In the genomic region with DNA sequence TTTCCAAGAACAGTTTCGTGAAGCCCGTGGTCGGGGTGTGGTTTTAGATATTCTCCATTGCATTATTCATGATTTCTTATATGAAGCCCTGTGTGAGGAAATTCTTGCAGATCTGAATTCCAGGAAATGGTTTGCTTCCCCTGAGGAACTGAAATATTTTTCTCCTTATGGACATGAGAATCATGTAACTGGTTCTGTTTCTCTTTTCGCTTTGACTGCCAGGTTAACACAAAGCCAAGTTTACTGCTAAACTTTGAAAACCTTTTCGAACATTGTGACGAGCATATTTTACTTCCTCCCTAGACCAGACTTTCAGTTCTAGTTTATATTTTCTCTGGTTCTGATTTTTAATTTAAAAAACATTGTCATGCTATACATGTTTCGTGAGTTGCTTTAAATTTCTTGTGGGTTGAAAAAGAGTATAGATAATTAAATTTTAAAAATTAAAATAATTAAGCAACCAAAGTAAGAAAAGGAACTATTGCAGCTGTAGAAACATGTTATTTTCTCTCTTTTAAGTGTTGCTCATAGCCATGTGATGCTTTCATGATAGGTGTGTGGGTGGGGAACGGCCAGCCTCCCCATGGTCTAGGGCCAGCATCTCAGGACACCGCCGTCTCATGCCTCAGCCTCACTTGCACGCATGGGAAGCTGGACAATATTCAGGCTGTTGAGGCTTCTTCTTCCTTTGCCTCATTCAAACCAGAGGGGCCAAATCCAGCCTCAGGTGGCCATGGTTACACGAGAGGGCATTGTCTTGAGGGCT, we compare ENCODE assay signal across 14 cellular contexts.
DNase-seq lines count a peak whose midpoint lies in the region; ATAC-seq and TF ChIP-seq lines count a peak whose summit lies in the region.
"Had no signal": no experiment of that assay in that cellular context is flagged by ENCODE, and none has a peak within 500 bp of the region (broad histone marks: within the 10 kb centered on the region; RNA-seq: fewer than 3 reads in every experiment).

No MANE protein-coding gene starts in this region.

- ATAC-seq in GM19438 (IDR thresholded peaks at IDR 0.05; ENCODE audit: low read depth, unreplicated experiment): peak; percentile 75
- ATAC-seq in HG03103 (IDR thresholded peaks at IDR 0.05; ENCODE audit: low read depth, unreplicated experiment): peak; percentile 83

- POLR2A ChIA-PET in CD8-positive, alpha-beta memory T cell (lab: Charles Lee): no interaction called here

- peaks cover 9% of the 10 kb centered on the region for H3K4me1 Mint-ChIP-seq in mesothelial cell of epicardium
- H3K4me1 Mint-ChIP-seq in CD8-positive, alpha-beta memory T cell: no peaks in the 10 kb centered on the region

- H3K4me1 ChIP-seq in BLaER1: peaks cover 60% of the 10 kb centered on the region
- peaks cover 5% of the 10 kb centered on the region for H3K4me1 ChIP-seq in mammary epithelial cell (ENCODE audit: insufficient read depth, low read length)
- H3K4me1 ChIP-seq in CD8-positive, alpha-beta memory T cell (ENCODE audit: insufficient read depth, low read length): no peaks in the 10 kb centered on the region
- H3K4me1 ChIP-seq: suprapubic skin had no signal

- intact Hi-C loops in mammary epithelial cell (cut with micrococcal nuclease): loop anchor here (5.0 kb wide), 1 partner anchor 118 kb away; no protein-coding TSS in a partner anchor

- 0 out of 2 replicates have a peak, but pooled peaks cover 10% of the 10 kb centered on the region for H3K9me3 ChIP-seq in BLaER1
- no peaks in the 10 kb centered on the region for H3K9me3 ChIP-seq in mammary epithelial cell (replicated peaks; ENCODE audit: insufficient read depth, low read length)
- no peaks in the 10 kb centered on the region for H3K9me3 ChIP-seq in CD8-positive, alpha-beta memory T cell (ENCODE audit: low read length)
- H3K9me3 ChIP-seq: suprapubic skin had no signal

- H3K36me3 Mint-ChIP-seq in mesothelial cell of epicardium: no peaks in the 10 kb centered on the region
- no peaks in the 10 kb centered on the region for H3K36me3 Mint-ChIP-seq in CD8-positive, alpha-beta memory T cell

- H3K27me3 Mint-ChIP-seq in mesothelial cell of epicardium (ENCODE audit: low read depth): no peaks in the 10 kb centered on the region
- H3K27me3 Mint-ChIP-seq in CD8-positive, alpha-beta memory T cell: peaks cover 6 to 7% of the 10 kb centered on the region in 2 donors

- H3K27ac Mint-ChIP-seq in mesothelial cell of epicardium: no peak overlapping the region
- H3K27ac Mint-ChIP-seq in CD8-positive, alpha-beta memory T cell: no peak overlapping the region
- H3K27ac Mint-ChIP-seq: H9 had no signal

- TF ChIP-seq CTCF in mammary epithelial cell (conservative IDR thresholded peaks at IDR 0.05 in 1 of 2, IDR thresholded peaks at IDR 0.05 in 1 of 2; ENCODE audit: extremely low read depth in 1 of 2, insufficient read depth in 1 of 2, low read depth in 1 of 2, low read length in 2 of 2): no peak
- no peak for TF ChIP-seq CTCF in mesothelial cell of epicardium (IDR thresholded peaks at IDR 0.05; ENCODE audit: unreplicated experiment)

- no peak overlapping the region for H2AFZ ChIP-seq in mammary epithelial cell (ENCODE audit: low read depth, low read length)

- CTCF ChIA-PET in mammary epithelial cell (lab: Charles Lee; ENCODE audit: low non-redundant PET): no interaction called here
- CTCF ChIA-PET in CD8-positive, alpha-beta memory T cell (lab: Charles Lee): no interaction called here

- no TSS peak for BruUV-seq in mammary epithelial cell (replicated peaks; lab: Mats Ljungman, UMichigan)

- H3K4me3 ChIP-seq in BLaER1 (no peak overlapping the region), mammary epithelial cell (replicated peaks in 1 of 3; ENCODE audit: insufficient read depth in 1 of 3, low read depth in 2 of 3, low read length in 3 of 3) (no peak overlapping the region)
- no peak overlapping the region for H3K4me3 ChIP-seq in CD8-positive, alpha-beta memory T cell (ENCODE audit: low read length)
- H3K4me3 ChIP-seq: cardiac muscle cell, suprapubic skin had no signal

- DNase-seq in mammary epithelial cell (peak; percentile 68), mesothelial cell of epicardium (ENCODE audit: low spot score in 2 of 2, unreplicated experiment in 2 of 2) (no peak), Kasumi-1 (lab: John Stamatoyannopoulos, UW) (no peak)
- no peak for DNase-seq in stimulated activated CD4-positive, alpha-beta T cell treated with anti-CD3 and anti-CD28 coated beads, Interleukin-4, amount 100 ng/mL, for 4 hours
- no peak for DNase-seq in CD8-positive, alpha-beta memory T cell
- DNase-seq: H9, NCI-H510A treated with DMSO at 0.1 percent for 48 hours, WERI-Rb-1 had no signal

- H3K79me2 ChIP-seq in mammary epithelial cell (ENCODE audit: insufficient read depth, low read length): no peaks in the 10 kb centered on the region

- in situ Hi-C loops in mammary epithelial cell (cut with MboI; ENCODE audit: low sequenced_read_pairs in 2 of 2): no loop called here

- no peak overlapping the region for H3K4me3 Mint-ChIP-seq in mesothelial cell of epicardium
- H3K4me3 Mint-ChIP-seq in CD8-positive, alpha-beta memory T cell: no peak overlapping the region
- H3K4me3 Mint-ChIP-seq: H9 had no signal

- dilution Hi-C loops in mammary epithelial cell (cut with HindIII; ENCODE audit: low sequenced_read_pairs): no loop called here

- H3K27me3 ChIP-seq in BLaER1 (no peaks in the 10 kb centered on the region), mammary epithelial cell (ENCODE audit: insufficient read depth, low read length) (no peaks in the 10 kb centered on the region)
- H3K27me3 ChIP-seq in CD8-positive, alpha-beta memory T cell (ENCODE audit: insufficient read depth, low read length, poor library complexity, severe bottlenecking): no peaks in the 10 kb centered on the region
- H3K27me3 ChIP-seq: cardiac muscle cell, suprapubic skin had no signal

- H3K9me3 Mint-ChIP-seq in mesothelial cell of epicardium: no peaks in the 10 kb centered on the region
- H3K9me3 Mint-ChIP-seq in CD8-positive, alpha-beta memory T cell: no peaks in the 10 kb centered on the region
- H3K9me3 Mint-ChIP-seq: H9 had no signal

- H3K27ac ChIP-seq in BLaER1 (no peak overlapping the region), mammary epithelial cell (ENCODE audit: insufficient read depth, low read depth, low read length) (no peak overlapping the region)
- H3K27ac ChIP-seq in CD8-positive, alpha-beta memory T cell (ENCODE audit: low read depth, low read length): no peak overlapping the region
- H3K27ac ChIP-seq: C4-2B, cardiac muscle cell, suprapubic skin, WERI-Rb-1 had no signal

- H3K9ac ChIP-seq in BLaER1 (no peak overlapping the region), mammary epithelial cell (ENCODE audit: insufficient read depth, low read length) (no peak overlapping the region)

- H4K20me1 ChIP-seq in BLaER1: no peaks in the 10 kb centered on the region
- H4K20me1 ChIP-seq in mammary epithelial cell (ENCODE audit: insufficient read depth, low read length): no peaks in the 10 kb centered on the region

- H3K4me2 ChIP-seq in BLaER1: peak overlapping the region; percentile 43
- H3K4me2 ChIP-seq in mammary epithelial cell (ENCODE audit: insufficient read depth, low read depth, low read length): peak overlapping the region; percentile 18

- H3K36me3 ChIP-seq in BLaER1 (no peaks in the 10 kb centered on the region), mammary epithelial cell (ENCODE audit: insufficient read depth, low read length) (no peaks in the 10 kb centered on the region)
- no peaks in the 10 kb centered on the region for H3K36me3 ChIP-seq in CD8-positive, alpha-beta memory T cell (ENCODE audit: insufficient read depth, low read length)
- H3K36me3 ChIP-seq: cardiac muscle cell, suprapubic skin, WERI-Rb-1 had no signal

- 56% methylated on average over 12 of the region's 12 CpGs for WGBS in mammary epithelial cell (ENCODE audit: low coverage, missing lambda C conversion rate)
